In the genomic region with DNA sequence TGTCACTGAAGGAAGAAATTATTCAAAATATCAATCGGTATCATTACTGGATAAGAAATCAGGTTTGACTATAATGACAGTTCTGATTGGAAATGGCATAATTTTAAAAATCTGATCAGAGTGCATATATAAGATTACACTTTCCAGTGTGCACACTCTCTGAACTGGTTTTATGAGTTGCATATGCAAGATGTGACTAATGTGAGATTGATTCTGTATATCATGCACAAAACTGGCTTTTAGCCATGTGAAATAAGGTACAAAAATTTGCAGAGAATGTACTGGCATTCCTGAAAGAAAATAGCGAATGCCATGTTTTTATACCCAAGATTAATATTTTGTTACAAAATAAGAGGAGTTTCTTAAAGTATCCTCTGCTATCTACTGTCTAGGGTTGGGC, we compare ENCODE assay signal across 1 cellular context.
TF ChIP-seq lines count a peak whose summit lies in the region.

No MANE protein-coding gene starts in this region.

TF ChIP-seq in SK-N-SH treated with all-trans-retinoic acid at 6 μM for 48 hours, 23 proteins besides CTCF, POLR2A, EP300 and RAD21 (continued from another document):
- TF ChIP-seq PATZ1 (CRISPR knock-in tag; IDR thresholded peaks at IDR 0.05; ENCODE audit: borderline replicate concordance), result no peak
- no peak for TF ChIP-seq BACH2 (CRISPR knock-in tag; IDR thresholded peaks at IDR 0.05; ENCODE audit: borderline replicate concordance)
- no peak for TF ChIP-seq RARB (CRISPR knock-in tag; IDR thresholded peaks at IDR 0.05)
- TF ChIP-seq CREB5 (CRISPR knock-in tag; IDR thresholded peaks at IDR 0.05; ENCODE audit: low read depth), result no peak
- TF ChIP-seq, protein P1, sequence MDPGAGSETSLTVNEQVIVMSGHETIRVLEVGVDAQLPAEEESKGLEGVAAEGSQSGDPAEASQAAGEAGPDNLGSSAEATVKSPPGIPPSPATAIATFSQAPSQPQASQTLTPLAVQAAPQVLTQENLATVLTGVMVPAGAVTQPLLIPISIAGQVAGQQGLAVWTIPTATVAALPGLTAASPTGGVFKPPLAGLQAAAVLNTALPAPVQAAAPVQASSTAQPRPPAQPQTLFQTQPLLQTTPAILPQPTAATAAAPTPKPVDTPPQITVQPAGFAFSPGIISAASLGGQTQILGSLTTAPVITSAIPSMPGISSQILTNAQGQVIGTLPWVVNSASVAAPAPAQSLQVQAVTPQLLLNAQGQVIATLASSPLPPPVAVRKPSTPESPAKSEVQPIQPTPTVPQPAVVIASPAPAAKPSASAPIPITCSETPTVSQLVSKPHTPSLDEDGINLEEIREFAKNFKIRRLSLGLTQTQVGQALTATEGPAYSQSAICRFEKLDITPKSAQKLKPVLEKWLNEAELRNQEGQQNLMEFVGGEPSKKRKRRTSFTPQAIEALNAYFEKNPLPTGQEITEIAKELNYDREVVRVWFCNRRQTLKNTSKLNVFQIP (CRISPR knock-in tag; IDR thresholded peaks at IDR 0.05; ENCODE audit: borderline replicate concordance, low read depth), result no peak
- TF ChIP-seq ZFP3 (CRISPR knock-in tag; IDR thresholded peaks at IDR 0.05), result no peak
